ENCODE assay signal across 8 cellular contexts in genomic region chr12:55955800-55956508, GRCh38. TPM values are rescaled to one million over a fixed set of nuclear protein-coding genes. Genes with fewer than 3 reads are reported as not detected.
DNase-seq lines count a peak whose midpoint lies in the region; ATAC-seq, FAIRE-seq and TF ChIP-seq lines count a peak whose summit lies in the region.

No MANE protein-coding gene starts in this region.

- CTCF ChIA-PET in activated B cell treated with CpG ODN at 0.5 μM for 24 hours (lab: Charles Lee) = interaction anchor here (1.6 kb wide), 1 partner anchor 40 kb away, joined by 4 read pairs; no protein-coding TSS in a partner anchor

- H3K4me3 Mint-ChIP-seq in activated B cell treated with CpG ODN at 0.5 μM for 24 hours = no peak overlapping the region

- no peaks in the 10 kb centered on the region for H3K27me3 Mint-ChIP-seq in activated B cell treated with CpG ODN at 0.5 μM for 24 hours

- DNase-seq in AG09309 (ENCODE audit: low read depth) (no peak), HTR-8/SVneo (ENCODE audit: insufficient read length, low spot score) (peak; percentile 67), activated B cell treated with CpG ODN at 0.5 μM for 24 hours (no peak), epithelial cell of prostate (ENCODE audit: low read depth, low spot score) (peak; percentile 73), NCI-H524 treated with DMSO at 0.1 percent for 48 hours (lab: John Stamatoyannopoulos, UW) (no peak), NCI-H2029 treated with DMSO at 0.1 percent for 48 hours (lab: John Stamatoyannopoulos, UW) (no peak)
- peak in 5 of 6 experiments; percentile 10 to 47 (median 29) for DNase-seq in stimulated activated naive CD4-positive, alpha-beta T cell (lab: John Stamatoyannopoulos, UW)

- H3K4me3 ChIP-seq in AG09309 (ENCODE audit: control insufficient read depth, low read depth, low read length) (no peak overlapping the region), gastroesophageal sphincter (no peak overlapping the region)

- peaks cover 35% of the 10 kb centered on the region for H3K36me3 Mint-ChIP-seq in activated B cell treated with CpG ODN at 0.5 μM for 24 hours (ENCODE audit: low read depth)

- TF ChIP-seq POLR2A in gastroesophageal sphincter (IDR thresholded peaks at IDR 0.05) = no peak

- H3K36me3 ChIP-seq in gastroesophageal sphincter = peaks cover 0 to 34% of the 10 kb centered on the region in 2 donors

- 49 to 93% methylated on average over 3 of the region's 6 CpGs for WGBS in gastroesophageal sphincter (ENCODE audit: low coverage in 1 of 2), 2 donors

- no peaks in the 10 kb centered on the region for H3K4me1 ChIP-seq in gastroesophageal sphincter

- intact Hi-C loops in activated B cell treated with CpG ODN at 0.5 μM for 24 hours (cut with micrococcal nuclease) = no loop called here

- no peaks in the 10 kb centered on the region for H3K27me3 ChIP-seq in gastroesophageal sphincter

- no peak for FAIRE-seq in HTR-8/SVneo (lab: Jason Lieb, UNC)

- ATAC-seq in activated B cell treated with CpG ODN at 0.5 μM for 24 hours (ENCODE audit: low read depth) (peak; percentile 64), gastroesophageal sphincter (no peak)

- H3K27ac ChIP-seq in epithelial cell of prostate (peak overlapping the region; percentile 56), gastroesophageal sphincter (no peak overlapping the region)

- no peaks in the 10 kb centered on the region for H3K9me3 ChIP-seq in gastroesophageal sphincter

- H3K27ac Mint-ChIP-seq in activated B cell treated with CpG ODN at 0.5 μM for 24 hours = no peak overlapping the region

- H3K4me1 Mint-ChIP-seq in activated B cell treated with CpG ODN at 0.5 μM for 24 hours = no peaks in the 10 kb centered on the region

- POLR2A ChIA-PET in activated B cell treated with CpG ODN at 0.5 μM for 24 hours (lab: Charles Lee) = no interaction called here

- TF ChIP-seq CTCF in AG09309 (IDR thresholded peaks at IDR 0.05; ENCODE audit: control insufficient read depth, insufficient read depth, low read depth, low read length, missing control alignments) (peak; percentile 56), activated B cell treated with CpG ODN at 0.5 μM for 24 hours (IDR thresholded peaks at IDR 0.05) (no peak), gastroesophageal sphincter (IDR thresholded peaks at IDR 0.05) (peak in 1 of 4 experiments; percentile 23)

- H3K9me3 Mint-ChIP-seq in activated B cell treated with CpG ODN at 0.5 μM for 24 hours = no peaks in the 10 kb centered on the region

- no peak for TF ChIP-seq EP300 in gastroesophageal sphincter (IDR thresholded peaks at IDR 0.05)

RNA-seq across cellular contexts. Expression of gene PMEL, which starts 9.9 kb away (rescaled TPM):
- total RNA-seq in activated B cell treated with CpG ODN at 0.5 μM for 24 hours (0.27 TPM in 1 of 2 replicates, not detected in the other), gastroesophageal sphincter (1 to 10 TPM in 1 of 4 donors, under 1 TPM in 2, not detected in 1; 0.20 to 4.7 (median 0.67) TPM)

RNA-seq across cellular contexts. Expression of gene CDK2, which starts 10.7 kb away (rescaled TPM):
- total RNA-seq in activated B cell treated with CpG ODN at 0.5 μM for 24 hours (25.7 and 29.0 TPM in 2 replicates), gastroesophageal sphincter (10 to 100 TPM; 22.1 to 54.4 (median 31.2) TPM)

RNA-seq across cellular contexts. Expression of gene RAB5B, which starts 17.9 kb away (rescaled TPM):
- total RNA-seq in activated B cell treated with CpG ODN at 0.5 μM for 24 hours (82.1 and 83.8 TPM in 2 replicates), gastroesophageal sphincter (100 to 1,000 TPM; 113 to 169 (median 142) TPM)

RNA-seq across cellular contexts. Expression of gene DGKA, which starts 25.0 kb away (rescaled TPM):
- total RNA-seq in activated B cell treated with CpG ODN at 0.5 μM for 24 hours = 86.8 and 95.9 TPM in 2 replicates
- total RNA-seq in gastroesophageal sphincter = 10 to 100 TPM; 21.9 to 80.3 (median 37.4) TPM

RNA-seq across cellular contexts. Expression of gene PYM1, which starts 28.3 kb away (rescaled TPM):
- total RNA-seq in activated B cell treated with CpG ODN at 0.5 μM for 24 hours (39.6 and 41.7 TPM in 2 replicates), gastroesophageal sphincter (10 to 100 TPM; 20.8 to 30.2 (median 26.8) TPM)

Comparison
In these comparisons a context has a peak if more than half of its experiments do, and no peak if none do; other contexts are left out.
1. DNase-seq: peak in HTR-8/SVneo (single experiment), epithelial cell of prostate (single experiment) and stimulated activated naive CD4-positive, alpha-beta T cell (5 of 6); none in AG09309 (single experiment), activated B cell treated with CpG ODN at 0.5 μM for 24 hours (single experiment), NCI-H524 treated with DMSO at 0.1 percent for 48 hours (single experiment) and NCI-H2029 treated with DMSO at 0.1 percent for 48 hours (single experiment).